ENCODE assay signal across 1 cellular context in the genomic region with DNA sequence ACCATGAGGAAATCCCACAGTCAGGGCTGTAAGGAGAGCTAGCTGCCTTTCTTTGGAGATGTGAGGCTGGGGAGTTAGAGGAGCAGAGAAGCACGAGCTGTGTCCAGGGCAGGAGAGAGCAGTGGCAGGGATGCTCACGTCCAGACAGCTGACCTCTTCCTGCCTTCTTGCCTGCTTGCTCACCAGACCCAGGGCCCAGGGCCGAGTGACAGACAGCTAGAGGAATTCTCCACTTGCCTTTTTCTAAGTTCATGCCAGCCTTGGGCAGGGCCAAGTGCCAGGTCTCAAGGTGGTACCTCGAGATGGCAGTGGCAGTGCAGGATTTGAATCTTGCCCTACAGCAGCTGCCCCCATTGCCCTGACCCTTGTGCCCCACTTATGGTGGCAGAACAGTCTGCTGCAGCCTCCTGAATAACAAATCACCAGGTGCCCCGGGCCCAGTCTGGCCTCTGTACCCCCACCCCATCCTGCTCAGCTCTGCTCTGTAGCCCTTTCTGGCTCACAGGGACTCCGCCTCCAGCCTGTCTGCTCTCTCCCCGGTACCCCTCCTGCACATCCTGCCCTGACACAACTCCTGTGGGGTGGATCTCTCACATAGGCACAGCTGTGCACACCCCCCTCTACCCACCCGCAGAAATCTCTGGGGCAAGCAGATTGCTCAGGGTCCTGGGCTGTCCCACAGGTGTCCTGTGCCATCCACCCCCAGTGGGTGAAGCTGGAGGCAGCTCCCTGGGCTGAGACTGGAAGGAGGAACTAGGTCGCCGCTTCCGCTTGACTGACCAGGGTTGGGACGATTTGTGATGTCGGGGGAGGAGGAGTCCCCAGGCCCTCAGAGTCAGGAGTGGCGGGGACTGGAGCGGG.
A peak's percentile ranks its signal among the peaks of the same experiment; 100 is the strongest.
TF ChIP-seq lines count a peak whose summit lies in the region.

No MANE protein-coding gene starts in this region.

TF ChIP-seq in HEK293, 187 proteins besides CTCF, POLR2A, EP300 and RAD21 (continued from another document):
- TF ChIP-seq, protein P1, sequence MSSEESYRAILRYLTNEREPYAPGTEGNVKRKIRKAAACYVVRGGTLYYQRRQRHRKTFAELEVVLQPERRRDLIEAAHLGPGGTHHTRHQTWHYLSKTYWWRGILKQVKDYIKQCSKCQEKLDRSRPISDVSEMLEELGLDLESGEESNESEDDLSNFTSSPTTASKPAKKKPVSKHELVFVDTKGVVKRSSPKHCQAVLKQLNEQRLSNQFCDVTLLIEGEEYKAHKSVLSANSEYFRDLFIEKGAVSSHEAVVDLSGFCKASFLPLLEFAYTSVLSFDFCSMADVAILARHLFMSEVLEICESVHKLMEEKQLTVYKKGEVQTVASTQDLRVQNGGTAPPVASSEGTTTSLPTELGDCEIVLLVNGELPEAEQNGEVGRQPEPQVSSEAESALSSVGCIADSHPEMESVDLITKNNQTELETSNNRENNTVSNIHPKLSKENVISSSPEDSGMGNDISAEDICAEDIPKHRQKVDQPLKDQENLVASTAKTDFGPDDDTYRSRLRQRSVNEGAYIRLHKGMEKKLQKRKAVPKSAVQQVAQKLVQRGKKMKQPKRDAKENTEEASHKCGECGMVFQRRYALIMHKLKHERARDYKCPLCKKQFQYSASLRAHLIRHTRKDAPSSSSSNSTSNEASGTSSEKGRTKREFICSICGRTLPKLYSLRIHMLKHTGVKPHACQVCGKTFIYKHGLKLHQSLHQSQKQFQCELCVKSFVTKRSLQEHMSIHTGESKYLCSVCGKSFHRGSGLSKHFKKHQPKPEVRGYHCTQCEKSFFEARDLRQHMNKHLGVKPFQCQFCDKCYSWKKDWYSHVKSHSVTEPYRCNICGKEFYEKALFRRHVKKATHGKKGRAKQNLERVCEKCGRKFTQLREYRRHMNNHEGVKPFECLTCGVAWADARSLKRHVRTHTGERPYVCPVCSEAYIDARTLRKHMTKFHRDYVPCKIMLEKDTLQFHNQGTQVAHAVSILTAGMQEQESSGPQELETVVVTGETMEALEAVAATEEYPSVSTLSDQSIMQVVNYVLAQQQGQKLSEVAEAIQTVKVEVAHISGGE (tag by site-specific recombination; conservative IDR thresholded peaks at IDR 0.05; ENCODE audit: low read depth): no peak
- TF ChIP-seq ZIC2 (tag by site-specific recombination; IDR thresholded peaks at IDR 0.05) (peak; percentile 13; the same call in 1 of the 2 replicates), ZNF175 (tag by site-specific recombination; IDR thresholded peaks at IDR 0.05) (no peak), ZNF140 (tag by site-specific recombination; IDR thresholded peaks at IDR 0.05) (no peak), ZNF776 (tag by site-specific recombination; IDR thresholded peaks at IDR 0.05; ENCODE audit: borderline replicate concordance) (no peak)
